ENCODE assay signal across 24 cellular contexts in genomic region chr2:221334466-221334865, GRCh38.
"Had no signal": no experiment of that assay in that cellular context is flagged by ENCODE, and none has a peak within 500 bp of the region (broad histone marks: within the 10 kb centered on the region; RNA-seq: fewer than 3 reads in every experiment).

No MANE protein-coding gene starts in this region.

- H3K4me1 Mint-ChIP-seq: activated naive CD4-positive, alpha-beta T cell treated with anti-CD3 and anti-CD28 coated beads, Interleukin-2, amount 10 ng/mL, durations not matched to agents 7 days and 5 days; activated naive CD8-positive, alpha-beta T cell treated with anti-CD3 and anti-CD28 coated beads, Interleukin-2, amount 10 ng/mL, durations not matched to agents 7 days and 5 days; naive thymus-derived CD8-positive, alpha-beta T cell had no signal

- H3K27ac Mint-ChIP-seq: activated naive CD4-positive, alpha-beta T cell treated with anti-CD3 and anti-CD28 coated beads, Interleukin-2, amount 10 ng/mL, durations not matched to agents 7 days and 5 days; activated naive CD8-positive, alpha-beta T cell treated with anti-CD3 and anti-CD28 coated beads, Interleukin-2, amount 10 ng/mL, durations not matched to agents 7 days and 5 days; activated T-helper 1 cell treated with anti-CD3 and anti-CD28 coated beads, Interleukin-12 subunit alpha, Interleukin-12 subunit beta, Interleukin-2, Interleukin-4 antibody, amounts not matched to agents 30 ng/mL and 10 ng/mL and 1 ng/mL, durations not matched to agents 14 hours and 24 hours and 36 hours; naive thymus-derived CD8-positive, alpha-beta T cell; neural progenitor cell; T-helper 2 cell treated with Interferon-gamma antibody and Interleukin-4, amounts not matched to agents 5 μg/mL and 100 μg/mL, for 36 hours had no signal

- H3K27me3 Mint-ChIP-seq: activated naive CD8-positive, alpha-beta T cell treated with anti-CD3 and anti-CD28 coated beads, Interleukin-2, amount 10 ng/mL, durations not matched to agents 7 days and 5 days had no signal

- H3K4me3 Mint-ChIP-seq: activated naive CD4-positive, alpha-beta T cell treated with anti-CD3 and anti-CD28 coated beads, Interleukin-2, amount 10 ng/mL, durations not matched to agents 7 days and 5 days; activated naive CD8-positive, alpha-beta T cell treated with anti-CD3 and anti-CD28 coated beads, Interleukin-2, amount 10 ng/mL, durations not matched to agents 7 days and 5 days; activated T-helper 1 cell treated with anti-CD3 and anti-CD28 coated beads, Interleukin-12 subunit alpha, Interleukin-12 subunit beta, Interleukin-2, Interleukin-4 antibody, amounts not matched to agents 30 ng/mL and 10 ng/mL and 1 ng/mL, durations not matched to agents 14 hours and 24 hours and 36 hours; naive thymus-derived CD8-positive, alpha-beta T cell; neural progenitor cell; T-helper 2 cell treated with Interferon-gamma antibody and Interleukin-4, amounts not matched to agents 5 μg/mL and 100 μg/mL, for 36 hours had no signal

- H3K36me3 Mint-ChIP-seq: activated naive CD8-positive, alpha-beta T cell treated with anti-CD3 and anti-CD28 coated beads, Interleukin-2, amount 10 ng/mL, durations not matched to agents 7 days and 5 days; brain; naive thymus-derived CD8-positive, alpha-beta T cell; neural progenitor cell had no signal

- H3K4me3 ChIP-seq: ascending aorta, cardiac muscle cell, colonic mucosa, neural progenitor cell, suprapubic skin, tibial artery had no signal

- H3K9me3 Mint-ChIP-seq: neural progenitor cell; T-helper 2 cell treated with Interferon-gamma antibody and Interleukin-4, amounts not matched to agents 5 μg/mL and 100 μg/mL, for 36 hours had no signal

- DNase-seq: activated CD4-positive, alpha-beta T cell treated with anti-CD3 and anti-CD28 coated beads for 4 hours; activated CD4-positive, alpha-beta T cell treated with anti-CD3 and anti-CD28 coated beads, Interleukin-2, amount 50 U/mL, for 4 hours; activated gamma-delta T cell; activated naive CD4-positive, alpha-beta T cell treated with anti-CD3 and anti-CD28 coated beads, Interleukin-2, amount 10 ng/mL, durations not matched to agents 7 days and 5 days; activated naive CD8-positive, alpha-beta T cell treated with anti-CD3 and anti-CD28 coated beads, Interleukin-2, amount 10 ng/mL, durations not matched to agents 7 days and 5 days; activated T-cell treated with anti-CD3 and anti-CD28 coated beads for 4 hours; cerebellar nuclear complex; colonic mucosa; effector CD8-positive, alpha-beta T cell; head of caudate nucleus; hippocampal formation; midbrain; naive thymus-derived CD8-positive, alpha-beta T cell; occipital lobe; right cardiac atrium; stimulated activated naive CD4-positive, alpha-beta T cell; tibial artery had no signal
